In genomic region chr5:34675857-34676256, GRCh38 we compare ENCODE assay signal across 28 cellular contexts. TPM values are rescaled to one million over a fixed set of nuclear protein-coding genes. Genes with fewer than 3 reads are reported as not detected.
DNase-seq lines count a peak whose midpoint lies in the region; ATAC-seq, FAIRE-seq and TF ChIP-seq lines count a peak whose summit lies in the region.
"Had no signal": no experiment of that assay in that cellular context is flagged by ENCODE, and none has a peak within 500 bp of the region (broad histone marks: within the 10 kb centered on the region; RNA-seq: fewer than 3 reads in every experiment).

No MANE protein-coding gene starts in this region.

- WGBS in HepG2 (ENCODE audit: low lambda C conversion rate) = 95% methylated on average over 3 of the region's 3 CpGs
- 85% methylated on average over 3 of the region's 3 CpGs for WGBS in right lobe of liver (ENCODE audit: insufficient coverage, low coverage, low lambda C conversion rate, missing lambda C conversion rate)

- TF ChIP-seq CTCF in HepG2 (CRISPR knock-in tag; IDR thresholded peaks at IDR 0.05) (no peak), right lobe of liver (IDR thresholded peaks at IDR 0.05) (no peak), chondrocyte (IDR thresholded peaks at IDR 0.05) (no peak), neural progenitor cell (IDR thresholded peaks at IDR 0.05) (no peak)

- H3F3A ChIP-seq in neural progenitor cell (ENCODE audit: low read depth) = no peaks in the 10 kb centered on the region

- no peak for TF ChIP-seq POLR2A in HepG2 (IDR thresholded peaks at IDR 0.05; ENCODE audit: insufficient read depth in 1 of 2, low read depth in 2 of 2, low read length in 2 of 2)
- no peak for TF ChIP-seq POLR2A in right lobe of liver (IDR thresholded peaks at IDR 0.05)

- POLR2A ChIA-PET in HepG2 (lab: Yijun Ruan, JAX) = no interaction called here

- H3K4me3 ChIP-seq in HepG2 (replicated peaks in 1 of 3; ENCODE audit: insufficient read depth in 1 of 3, low read depth in 2 of 3, low read length in 3 of 3) = no peak overlapping the region
- no peak overlapping the region for H3K4me3 ChIP-seq in right lobe of liver
- H3K4me3 ChIP-seq in neural progenitor cell = no peak overlapping the region
- H3K4me3 ChIP-seq: left ventricle myocardium inferior, ovary, right atrium auricular region had no signal

- no peak for DNase-seq in HepG2 (ENCODE audit: low spot score)
- DNase-seq in right lobe of liver = no peak
- no peak for DNase-seq in chondrocyte (ENCODE audit: low spot score)
- DNase-seq in neural progenitor cell (ENCODE audit: low spot score) = no peak
- DNase-seq in stimulated activated naive CD4-positive, alpha-beta T cell treated with Interleukin-2 at 50 U/mL for 16 hours (lab: John Stamatoyannopoulos, UW) = no peak
- no peak for DNase-seq in NCI-H226
- no peak for DNase-seq in LoVo (ENCODE audit: low spot score)
- no peak for DNase-seq in RPMI8226
- DNase-seq: activated CD4-positive, alpha-beta T cell treated with anti-CD3 and anti-CD28 coated beads for 4 hours; activated CD8-positive, alpha-beta memory T cell treated with anti-CD3 and anti-CD28 coated beads for 24 hours; activated effector memory CD4-positive, alpha-beta T cell treated with anti-CD3 and anti-CD28 coated beads, Interleukin-2, amount 50 U/mL, for 16 hours; activated naive CD8-positive, alpha-beta T cell treated with anti-CD3 and anti-CD28 coated beads for 36 hours; activated T-cell treated with anti-CD3 and anti-CD28 coated beads, Interleukin-2, amount 50 U/mL, for 1 hour; islet precursor cell; left ventricle myocardium inferior; midbrain; naive thymus-derived CD4-positive, alpha-beta T cell; NCI-H1436; NCI-H2081 treated with DMSO at 0.1 percent for 48 hours; NCI-H82; ovary; Right ventricle myocardium superior; stimulated activated CD4-positive, alpha-beta T cell treated with anti-CD3 and anti-CD28 coated beads, Interleukin-4, amount 100 ng/mL, for 1 hour; substantia nigra had no signal

- H3K36me3 Mint-ChIP-seq in chondrocyte (ENCODE audit: low read depth) = peaks cover 3% of the 10 kb centered on the region
- H3K36me3 Mint-ChIP-seq in neural progenitor cell = peaks cover 30% of the 10 kb centered on the region
- H3K36me3 Mint-ChIP-seq: activated naive CD8-positive, alpha-beta T cell treated with anti-CD3 and anti-CD28 coated beads for 36 hours; naive thymus-derived CD4-positive, alpha-beta T cell had no signal

- H3K4me2 ChIP-seq in HepG2 (ENCODE audit: low read depth, low read length) = no peak overlapping the region
- no peak overlapping the region for H3K4me2 ChIP-seq in neural progenitor cell

- no peaks in the 10 kb centered on the region for H3K9me3 ChIP-seq in HepG2 (ENCODE audit: low read length)
- H3K9me3 ChIP-seq in right lobe of liver = no peaks in the 10 kb centered on the region
- no peaks in the 10 kb centered on the region for H3K9me3 ChIP-seq in neural progenitor cell (ENCODE audit: low read depth)
- H3K9me3 ChIP-seq: left ventricle myocardium inferior, ovary, right atrium auricular region had no signal

- H3K9ac ChIP-seq in HepG2 (ENCODE audit: insufficient read depth, low read depth, low read length) (no peak overlapping the region), neural progenitor cell (no peak overlapping the region)

- ATAC-seq in HepG2 (no peak), right lobe of liver (no peak)
- ATAC-seq: naive thymus-derived CD4-positive, alpha-beta T cell had no signal

- H3K4me1 ChIP-seq in HepG2 (ENCODE audit: insufficient read depth, low read length) (peaks cover 20% of the 10 kb centered on the region), right lobe of liver (peaks cover 0 to 36% (median 12%) of the 10 kb centered on the region in 4 donors), neural progenitor cell (peaks cover 23% of the 10 kb centered on the region)

- intact Hi-C loops in HepG2 (cut with micrococcal nuclease; ENCODE audit: unreplicated experiment) = no loop called here
- intact Hi-C loops in right lobe of liver (cut with DNase I) = no loop called here

- peak overlapping the region; percentile 72 for H3K27ac Mint-ChIP-seq in chondrocyte (ENCODE audit: unreplicated experiment)
- H3K27ac Mint-ChIP-seq in neural progenitor cell = peak overlapping the region; percentile 4
- H3K27ac Mint-ChIP-seq: activated naive CD8-positive, alpha-beta T cell treated with anti-CD3 and anti-CD28 coated beads for 36 hours; B cell; naive thymus-derived CD4-positive, alpha-beta T cell had no signal

- no peaks in the 10 kb centered on the region for H3K9me3 Mint-ChIP-seq in chondrocyte (ENCODE audit: low read depth)
- H3K9me3 Mint-ChIP-seq in neural progenitor cell = peaks cover 8% of the 10 kb centered on the region
- H3K9me3 Mint-ChIP-seq: activated naive CD8-positive, alpha-beta T cell treated with anti-CD3 and anti-CD28 coated beads for 36 hours; naive thymus-derived CD4-positive, alpha-beta T cell had no signal

- no peaks in the 10 kb centered on the region for H3K36me3 ChIP-seq in HepG2 (replicated peaks in 1 of 2; ENCODE audit: control insufficient read depth in 1 of 2, insufficient read depth in 2 of 2, low read length in 2 of 2)
- H3K36me3 ChIP-seq in right lobe of liver = no peaks in the 10 kb centered on the region
- H3K36me3 ChIP-seq in neural progenitor cell = no peaks in the 10 kb centered on the region
- H3K36me3 ChIP-seq: left ventricle myocardium inferior, ovary, right atrium auricular region had no signal

- H3K4me3 Mint-ChIP-seq in chondrocyte (ENCODE audit: unreplicated experiment) (no peak overlapping the region), neural progenitor cell (no peak overlapping the region)
- H3K4me3 Mint-ChIP-seq: activated naive CD8-positive, alpha-beta T cell treated with anti-CD3 and anti-CD28 coated beads for 36 hours; B cell; naive thymus-derived CD4-positive, alpha-beta T cell had no signal

- TF ChIP-seq RAD21 in HepG2 (CRISPR knock-in tag; IDR thresholded peaks at IDR 0.05) = no peak

- H3K27me3 ChIP-seq in HepG2 (ENCODE audit: control insufficient read depth in 1 of 2, insufficient read depth in 2 of 2, low read length in 2 of 2) (no peaks in the 10 kb centered on the region), right lobe of liver (no peaks in the 10 kb centered on the region), neural progenitor cell (no peaks in the 10 kb centered on the region)
- H3K27me3 ChIP-seq: ovary, right atrium auricular region had no signal

- H2AFZ ChIP-seq in HepG2 (ENCODE audit: low read length) = no peak overlapping the region
- H2AFZ ChIP-seq in neural progenitor cell (replicated peaks) = no peak overlapping the region

- peaks cover 71% of the 10 kb centered on the region for H3K4me1 Mint-ChIP-seq in chondrocyte (ENCODE audit: low read depth)
- peaks cover 7% of the 10 kb centered on the region for H3K4me1 Mint-ChIP-seq in neural progenitor cell
- H3K4me1 Mint-ChIP-seq: activated naive CD8-positive, alpha-beta T cell treated with anti-CD3 and anti-CD28 coated beads for 36 hours had no signal

- TF ChIP-seq EP300 in HepG2 (IDR thresholded peaks at IDR 0.05; ENCODE audit: low read depth in 2 of 2, low read length in 2 of 2) (no peak), HepG2 (CRISPR knock-in tag; IDR thresholded peaks at IDR 0.05; ENCODE audit: borderline replicate concordance) (no peak)

- BruUV-seq in HepG2 (replicated peaks; lab: Mats Ljungman, UMichigan) = no TSS peak

- no peak for FAIRE-seq in HepG2 (lab: Jason Lieb, UNC)
- FAIRE-seq: GM19239, urothelium cell line had no signal

- in situ Hi-C loops in HepG2 (cut with HindIII; ENCODE audit: extremely low pct_ligation_motif_present, low pct_unique_long_range_greater_than_20kb) = no loop called here

- no peak overlapping the region for H3K27ac ChIP-seq in HepG2 (ENCODE audit: extremely low read length, insufficient read depth, low read length)
- no peak overlapping the region for H3K27ac ChIP-seq in right lobe of liver
- no peak overlapping the region for H3K27ac ChIP-seq in neural progenitor cell
- H3K27ac ChIP-seq: ovary, right atrium auricular region had no signal

- peaks cover 2% of the 10 kb centered on the region for H3K79me2 ChIP-seq in HepG2 (ENCODE audit: insufficient read depth, low read length)
- H3K79me2 ChIP-seq in neural progenitor cell (ENCODE audit: low read depth) = peaks cover 100% of the 10 kb centered on the region

- H3K27me3 Mint-ChIP-seq in chondrocyte (ENCODE audit: low read depth) (no peaks in the 10 kb centered on the region), neural progenitor cell (ENCODE audit: insufficient read depth, low read depth) (peaks cover 2% of the 10 kb centered on the region)
- H3K27me3 Mint-ChIP-seq: activated naive CD8-positive, alpha-beta T cell treated with anti-CD3 and anti-CD28 coated beads for 36 hours had no signal

- CTCF ChIA-PET in HepG2 (lab: Yijun Ruan, JAX; ENCODE audit: low intra/inter-chr PET ratio, low total read pairs) = no interaction called here

- H4K20me1 ChIP-seq in HepG2 (ENCODE audit: insufficient read depth, low read length) (no peaks in the 10 kb centered on the region), neural progenitor cell (ENCODE audit: low read depth) (peaks cover 9% of the 10 kb centered on the region)

RNA-seq across cellular contexts. Expression of gene RAI14, which starts 19.7 kb away (rescaled TPM):
- total RNA-seq in HepG2 (2016; rRNA removed; fragmentation: Illumina TruSeq; extraction: Trizol) = 18.2 and 26.6 TPM in 2 replicates
- total RNA-seq in HepG2 (2016; cell fraction: cytosol; rRNA removed; fragmentation: Illumina TruSeq; extraction: Trizol; ENCODE audit: low read depth) = 2.0 and 2.7 TPM in 2 replicates
- 18.6 and 25.3 TPM in 2 replicates for total RNA-seq in HepG2 (2016; cell fraction: insoluble cytoplasmic fraction; rRNA removed; fragmentation: Illumina TruSeq; extraction: Trizol)
- 10.1 and 10.7 TPM in 2 replicates for total RNA-seq in HepG2 (2016; cell fraction: membrane; rRNA removed; fragmentation: Illumina TruSeq; extraction: Trizol)
- total RNA-seq in HepG2 (2016; cell fraction: nucleus; rRNA removed; fragmentation: Illumina TruSeq; extraction: Trizol) = 12.7 and 16.1 TPM in 2 replicates
- 12.3 and 12.6 TPM in 2 replicates for polyA plus RNA-seq in HepG2 (2011; rRNA removed)
- polyA plus RNA-seq in HepG2 (2011; cell fraction: cytosol; rRNA removed) = 8.2 and 17.6 TPM in 2 replicates
- 9.7 and 9.9 TPM in 2 replicates for polyA plus RNA-seq in HepG2 (2011; cell fraction: nucleus; rRNA removed)
- 9.8 and 13.8 TPM in 2 replicates for polyA plus RNA-seq in HepG2 (2012)
- polyA plus RNA-seq in HepG2 (2016; cell fraction: cytosol; fragmentation: Illumina TruSeq; extraction: Trizol; ENCODE audit: low read depth) = 2.3 and 2.9 TPM in 2 replicates
- polyA plus RNA-seq in HepG2 (2016; cell fraction: insoluble cytoplasmic fraction; fragmentation: Illumina TruSeq; extraction: Trizol; ENCODE audit: low read depth) = 21.5 and 21.9 TPM in 2 replicates
- 4.3 and 5.3 TPM in 2 replicates for polyA plus RNA-seq in HepG2 (2016; cell fraction: membrane; fragmentation: Illumina TruSeq; extraction: Trizol; ENCODE audit: low read depth)
- polyA plus RNA-seq in HepG2 (2016; cell fraction: nucleus; fragmentation: Illumina TruSeq; extraction: Trizol; ENCODE audit: insufficient read depth, low read depth) = 12.4 and 16.3 TPM in 2 replicates
- polyA minus RNA-seq in HepG2 (2011; rRNA and poly(A)+ RNA removed; ENCODE audit: low replicate concordance) = 23.8 and 42.0 TPM in 2 replicates
- polyA minus RNA-seq in HepG2 (2011; cell fraction: cytosol; rRNA and poly(A)+ RNA removed) = 5.7 and 14.3 TPM in 2 replicates
- 13.2 and 14.3 TPM in 2 replicates for polyA minus RNA-seq in HepG2 (2011; cell fraction: nucleus; rRNA and poly(A)+ RNA removed)
- 10 to 100 TPM; 11.9 to 30.8 (median 20.8) TPM for total RNA-seq in right lobe of liver
- 177 to 287 TPM (median 260 TPM) in 3 replicates for total RNA-seq in chondrocyte
- total RNA-seq in neural progenitor cell (ENCODE audit: low replicate concordance) = 47.9 and 54.6 TPM in 2 replicates
- polyA plus RNA-seq: naive thymus-derived CD4-positive, alpha-beta T cell had no signal
